In the genomic region with DNA sequence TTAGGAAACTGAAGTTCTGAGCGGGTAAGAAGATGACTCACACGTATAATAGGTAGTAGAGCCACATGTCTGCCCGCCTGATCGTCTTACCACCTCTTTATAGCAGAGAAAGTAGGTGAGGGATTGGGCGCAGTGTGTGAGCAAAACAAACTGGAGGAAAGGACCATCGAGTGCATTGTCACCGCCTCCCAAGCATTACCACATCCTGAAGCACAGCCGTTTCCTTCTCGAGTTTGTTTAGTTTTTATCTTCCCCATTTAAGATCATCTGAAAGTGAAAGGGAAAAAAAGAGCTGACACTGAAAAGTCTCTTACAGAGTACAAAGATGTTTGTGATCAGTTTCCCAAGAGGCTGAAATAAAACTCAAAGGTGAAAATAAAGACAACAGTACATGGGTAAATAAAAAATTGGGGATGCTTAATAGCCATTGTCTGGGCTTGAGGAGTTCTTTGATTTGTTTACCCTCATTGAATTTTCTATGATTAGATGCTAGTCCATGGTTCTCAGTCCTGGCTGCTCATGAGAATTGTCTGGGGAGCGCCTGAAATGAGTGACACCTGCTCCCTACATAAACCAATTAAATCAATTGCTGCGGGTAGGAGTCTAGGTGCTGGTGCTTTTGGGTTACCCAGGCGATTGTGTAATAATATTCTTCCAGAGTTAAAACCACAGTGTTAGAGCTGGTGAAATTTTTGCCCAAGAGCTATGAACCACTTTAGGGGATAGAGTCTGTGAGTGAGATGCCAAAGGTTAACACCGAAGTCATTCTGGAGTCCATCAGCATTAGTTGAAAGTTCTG, we compare ENCODE assay signal across 8 cellular contexts. TPM values are rescaled to one million over a fixed set of nuclear protein-coding genes. Genes with fewer than 3 reads are reported as not detected.
DNase-seq lines count a peak whose midpoint lies in the region; ATAC-seq and TF ChIP-seq lines count a peak whose summit lies in the region.

No MANE protein-coding gene starts in this region.

- H3K27me3 ChIP-seq in duodenal mucosa (ENCODE audit: control insufficient read depth in 1 of 2, insufficient read depth in 2 of 2, low read length in 2 of 2) (no peaks in the 10 kb centered on the region), foreskin keratinocyte (no peaks in the 10 kb centered on the region), aorta (ENCODE audit: control insufficient read depth in 1 of 2, insufficient read depth in 2 of 2, low read length in 1 of 2) (no peaks in the 10 kb centered on the region)

- H3K27ac ChIP-seq in duodenal mucosa (ENCODE audit: low read depth, low read length) (peak overlapping the region; percentile 56), foreskin keratinocyte (no peak overlapping the region), aorta (ENCODE audit: low read depth in 1 of 2, low read length in 2 of 2) (no peak overlapping the region)

- H3K36me3 ChIP-seq in duodenal mucosa (ENCODE audit: control insufficient read depth in 1 of 2, insufficient read depth in 2 of 2, low read length in 2 of 2) (no peaks in the 10 kb centered on the region), aorta (ENCODE audit: control insufficient read depth in 1 of 2, insufficient read depth in 2 of 2, low read length in 1 of 2) (no peaks in the 10 kb centered on the region)

- H3K9ac ChIP-seq in duodenal mucosa (ENCODE audit: low read depth in 1 of 2, low read length in 2 of 2), result peak overlapping the region; percentile 30 to 32

- intact Hi-C loops in aorta (cut with DNase I), result loop anchor here in 1 of 2 donors (10.0 kb wide), 1 partner anchor 685 kb away; no protein-coding TSS in a partner anchor

- DNase-seq in NCI-H1092 (lab: John Stamatoyannopoulos, UW), result peak; percentile 12
- peak; percentile 56 to 66 for DNase-seq in stimulated activated CD4-positive, alpha-beta T cell treated with anti-CD3 and anti-CD28 coated beads, Interleukin-2, amount 100 ng/mL, for 24 hours
- no peak for DNase-seq in foreskin keratinocyte
- DNase-seq in aorta, result no peak

- peaks cover 7 to 21% of the 10 kb centered on the region in 2 donors for H3K4me1 ChIP-seq in duodenal mucosa (ENCODE audit: control insufficient read depth in 1 of 2, insufficient read depth in 2 of 2, low read length in 2 of 2)
- H3K4me1 ChIP-seq in foreskin keratinocyte, result no peaks in the 10 kb centered on the region
- H3K4me1 ChIP-seq in aorta (ENCODE audit: control insufficient read depth in 1 of 2, insufficient read depth in 2 of 2, low read length in 2 of 2), result peaks cover 0 to 6% of the 10 kb centered on the region in 2 donors

- ATAC-seq in GM18498 (IDR thresholded peaks at IDR 0.05; ENCODE audit: unreplicated experiment), result peak; percentile 93
- ATAC-seq in HG02610 (IDR thresholded peaks at IDR 0.05; ENCODE audit: unreplicated experiment), result peak; percentile 93
- ATAC-seq in activated CD4-positive, CD25-positive, alpha-beta regulatory T cell treated with anti-CD3 and anti-CD28 coated beads, Interleukin-2, amount 50 U/mL, for 24 hours, result peak; percentile 85 to 90
- no peak for ATAC-seq in foreskin keratinocyte
- no peak for ATAC-seq in aorta (ENCODE audit: low FRiP score)

- WGBS in aorta, 2 donors, result 63 to 77% methylated on average over 13 of the region's 13 CpGs

- H3K4me3 ChIP-seq in duodenal mucosa (ENCODE audit: low read depth in 1 of 2, low read length in 2 of 2), result peak overlapping the region; percentile 54 to 59
- H3K4me3 ChIP-seq in aorta (ENCODE audit: low read length in 2 of 2), result no peak overlapping the region

- no peak for TF ChIP-seq CTCF in foreskin keratinocyte (conservative IDR thresholded peaks at IDR 0.05)

- no peaks in the 10 kb centered on the region for H3K9me3 ChIP-seq in duodenal mucosa (ENCODE audit: control insufficient read depth in 1 of 2, low read length in 2 of 2)
- H3K9me3 ChIP-seq in aorta (ENCODE audit: control insufficient read depth, low read length), result no peaks in the 10 kb centered on the region

RNA-seq across cellular contexts. Expression of gene PDK3, which starts 15.0 kb away (rescaled TPM):
- total RNA-seq in foreskin keratinocyte, result 7.9 and 8.6 TPM in 2 replicates
- polyA plus RNA-seq in foreskin keratinocyte, result 4.3 TPM in 2 replicates
- 100 to 1,000 TPM in 1 of 2 donors, 10 to 100 TPM in 1; 62.1 to 119 TPM for total RNA-seq in aorta
- polyA plus RNA-seq in aorta, result 10 to 100 TPM; 15.4 to 29.9 TPM

Comparison
In these comparisons a context has a peak if more than half of its experiments do, and no peak if none do; other contexts are left out.
1. ATAC-seq: peak in GM18498 (single experiment), HG02610 (single experiment) and activated CD4-positive, CD25-positive, alpha-beta regulatory T cell treated with anti-CD3 and anti-CD28 coated beads, Interleukin-2, amount 50 U/mL, for 24 hours (2 of 2); none in foreskin keratinocyte (single experiment) and aorta (single experiment).
2. DNase-seq: peak in NCI-H1092 (single experiment) and stimulated activated CD4-positive, alpha-beta T cell treated with anti-CD3 and anti-CD28 coated beads, Interleukin-2, amount 100 ng/mL, for 24 hours (2 of 2); none in foreskin keratinocyte (0 of 2) and aorta (0 of 2).
3. H3K4me3 ChIP-seq: peak in duodenal mucosa (2 of 2); none in aorta (0 of 2).